ENCODE assay signal across 1 cellular context in genomic region chr2:84293791-84294380, GRCh38.
TF ChIP-seq lines count a peak whose summit lies in the region.

No MANE protein-coding gene starts in this region.

TF ChIP-seq in HepG2, 621 proteins besides CTCF, POLR2A, EP300 and RAD21 (continued from another document and continues in another):
- TF ChIP-seq ZNF275 (CRISPR knock-in tag; IDR thresholded peaks at IDR 0.05; ENCODE audit: borderline replicate concordance) (no peak), ZNF713 (CRISPR knock-in tag; IDR thresholded peaks at IDR 0.05) (no peak), ZNF510 (CRISPR knock-in tag; IDR thresholded peaks at IDR 0.05; ENCODE audit: low read depth) (0 out of 2 replicates have a peak, but pooled peaks have one; percentile 23), ZHX1 (CRISPR knock-in tag; IDR thresholded peaks at IDR 0.05; ENCODE audit: low read depth) (peak; percentile 34; the same call in 1 of the 2 replicates), ZNF382 (CRISPR knock-in tag; IDR thresholded peaks at IDR 0.05; ENCODE audit: borderline replicate concordance) (no peak), ZEB1 (IDR thresholded peaks at IDR 0.05; ENCODE audit: insufficient replicate concordance, low read depth) (peak; percentile 65), ZNF44 (CRISPR knock-in tag; IDR thresholded peaks at IDR 0.05) (peak; percentile 38; the same call in 1 of the 2 replicates), MAX (IDR thresholded peaks at IDR 0.05) (peak; percentile 99), DRAP1 (CRISPR knock-in tag; IDR thresholded peaks at IDR 0.05) (peak; percentile 67; the same call in 1 of the 2 replicates), SSRP1 (CRISPR knock-in tag; IDR thresholded peaks at IDR 0.05) (peak; percentile 87), HNRNPH1 (optimal IDR thresholded peaks at IDR 0.05; ENCODE audit: low read depth, low read length) (no peak), POGK (CRISPR knock-in tag; conservative IDR thresholded peaks at IDR 0.05) (peak; percentile 97), NONO (IDR thresholded peaks at IDR 0.05) (no peak), NONO (CRISPR knock-in tag; conservative IDR thresholded peaks at IDR 0.05) (peak; percentile 64; the same call in 1 of the 2 replicates), SNAPC5 (CRISPR knock-in tag; IDR thresholded peaks at IDR 0.05; ENCODE audit: borderline replicate concordance) (no peak), ZBTB42 (CRISPR knock-in tag; IDR thresholded peaks at IDR 0.05) (no peak), REL (CRISPR knock-in tag; conservative IDR thresholded peaks at IDR 0.05) (no peak), ZNF136 (CRISPR knock-in tag; IDR thresholded peaks at IDR 0.05; ENCODE audit: low read depth) (peak; percentile 79; the same call in 1 of the 2 replicates), HOXA9 (CRISPR knock-in tag; IDR thresholded peaks at IDR 0.05; ENCODE audit: borderline replicate concordance) (no peak), ZNF329 (CRISPR knock-in tag; IDR thresholded peaks at IDR 0.05; ENCODE audit: low read depth) (peak; percentile 87), NCOA5 (CRISPR knock-in tag; IDR thresholded peaks at IDR 0.05) (no peak), RERE (CRISPR knock-in tag; IDR thresholded peaks at IDR 0.05; ENCODE audit: low read depth) (peak; percentile 94), ZFP36L1 (CRISPR knock-in tag; IDR thresholded peaks at IDR 0.05) (peak; percentile 90; the same call in 1 of the 2 replicates), ZNF850 (CRISPR knock-in tag; conservative IDR thresholded peaks at IDR 0.05) (no peak), GZF1 (CRISPR knock-in tag; IDR thresholded peaks at IDR 0.05) (no peak), ZNF496 (CRISPR knock-in tag; IDR thresholded peaks at IDR 0.05; ENCODE audit: insufficient replicate concordance) (no peak), MXI1 (IDR thresholded peaks at IDR 0.05; ENCODE audit: borderline replicate concordance, low read depth, low read length) (peak; percentile 85; the same call in 1 of the 3 replicates), SOX13 (IDR thresholded peaks at IDR 0.05) (peak; percentile 86), SOX13 (CRISPR knock-in tag; conservative IDR thresholded peaks at IDR 0.05 in 1 of 2, IDR thresholded peaks at IDR 0.05 in 1 of 2) (peak in 1 of 2 experiments; percentile 92; a peak in 2 of 4 replicates), NFE2L1 (CRISPR knock-in tag; IDR thresholded peaks at IDR 0.05; ENCODE audit: borderline replicate concordance) (peak; percentile 3; the same call in 1 of the 2 replicates), ARNT2 (CRISPR knock-in tag; IDR thresholded peaks at IDR 0.05; ENCODE audit: low read depth) (peak; percentile 88), ZNF142 (CRISPR knock-in tag; IDR thresholded peaks at IDR 0.05) (peak; percentile 69; the same call in 1 of the 2 replicates), BHLHE40 (IDR thresholded peaks at IDR 0.05; ENCODE audit: low read length) (peak; percentile 96), ZNF614 (CRISPR knock-in tag; IDR thresholded peaks at IDR 0.05; ENCODE audit: borderline replicate concordance) (0 out of 2 replicates have a peak, but pooled peaks have one; percentile 78), KDM2A (CRISPR knock-in tag; IDR thresholded peaks at IDR 0.05; ENCODE audit: borderline replicate concordance, low read depth) (peak; percentile 53; the same call in 1 of the 2 replicates), DNMT3B (CRISPR knock-in tag; conservative IDR thresholded peaks at IDR 0.05) (no peak), ZFP36 (IDR thresholded peaks at IDR 0.05; ENCODE audit: borderline replicate concordance, low read depth, low read length, partially characterized antibody) (no peak)
- TF ChIP-seq, protein P1, sequence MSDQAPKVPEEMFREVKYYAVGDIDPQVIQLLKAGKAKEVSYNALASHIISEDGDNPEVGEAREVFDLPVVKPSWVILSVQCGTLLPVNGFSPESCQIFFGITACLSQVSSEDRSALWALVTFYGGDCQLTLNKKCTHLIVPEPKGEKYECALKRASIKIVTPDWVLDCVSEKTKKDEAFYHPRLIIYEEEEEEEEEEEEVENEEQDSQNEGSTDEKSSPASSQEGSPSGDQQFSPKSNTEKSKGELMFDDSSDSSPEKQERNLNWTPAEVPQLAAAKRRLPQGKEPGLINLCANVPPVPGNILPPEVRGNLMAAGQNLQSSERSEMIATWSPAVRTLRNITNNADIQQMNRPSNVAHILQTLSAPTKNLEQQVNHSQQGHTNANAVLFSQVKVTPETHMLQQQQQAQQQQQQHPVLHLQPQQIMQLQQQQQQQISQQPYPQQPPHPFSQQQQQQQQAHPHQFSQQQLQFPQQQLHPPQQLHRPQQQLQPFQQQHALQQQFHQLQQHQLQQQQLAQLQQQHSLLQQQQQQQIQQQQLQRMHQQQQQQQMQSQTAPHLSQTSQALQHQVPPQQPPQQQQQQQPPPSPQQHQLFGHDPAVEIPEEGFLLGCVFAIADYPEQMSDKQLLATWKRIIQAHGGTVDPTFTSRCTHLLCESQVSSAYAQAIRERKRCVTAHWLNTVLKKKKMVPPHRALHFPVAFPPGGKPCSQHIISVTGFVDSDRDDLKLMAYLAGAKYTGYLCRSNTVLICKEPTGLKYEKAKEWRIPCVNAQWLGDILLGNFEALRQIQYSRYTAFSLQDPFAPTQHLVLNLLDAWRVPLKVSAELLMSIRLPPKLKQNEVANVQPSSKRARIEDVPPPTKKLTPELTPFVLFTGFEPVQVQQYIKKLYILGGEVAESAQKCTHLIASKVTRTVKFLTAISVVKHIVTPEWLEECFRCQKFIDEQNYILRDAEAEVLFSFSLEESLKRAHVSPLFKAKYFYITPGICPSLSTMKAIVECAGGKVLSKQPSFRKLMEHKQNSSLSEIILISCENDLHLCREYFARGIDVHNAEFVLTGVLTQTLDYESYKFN (CRISPR knock-in tag; conservative IDR thresholded peaks at IDR 0.05) = peak; percentile 99
